ENCODE assay signal across 11 cellular contexts in genomic region chr11:85759915-85760314, GRCh38. TPM values are rescaled to one million over a fixed set of nuclear protein-coding genes. Genes with fewer than 3 reads are reported as not detected.
DNase-seq lines count a peak whose midpoint lies in the region; ATAC-seq and TF ChIP-seq lines count a peak whose summit lies in the region.
"Had no signal": no experiment of that assay in that cellular context is flagged by ENCODE, and none has a peak within 500 bp of the region (broad histone marks: within the 10 kb centered on the region; RNA-seq: fewer than 3 reads in every experiment).

No MANE protein-coding gene starts in this region.

- H3K79me2 ChIP-seq in GM23338 (replicated peaks; ENCODE audit: insufficient read depth) (no peaks in the 10 kb centered on the region), fibroblast of lung (ENCODE audit: control insufficient read depth, insufficient read depth, low read length) (no peaks in the 10 kb centered on the region)

- peaks cover 9% of the 10 kb centered on the region; the same call in 2 of the 3 replicates for H3K4me1 Mint-ChIP-seq in GM23338

- H3K9me3 Mint-ChIP-seq in GM23338: no peaks in the 10 kb centered on the region

- intact Hi-C loops in upper lobe of right lung (cut with DNase I): no loop called here

- H3K4me3 ChIP-seq in GM23338: no peak overlapping the region
- no peak overlapping the region for H3K4me3 ChIP-seq in fibroblast of lung (replicated peaks in 1 of 4; ENCODE audit: control extremely low read depth in 1 of 4, insufficient read depth in 1 of 4, low read depth in 3 of 4, low read length in 4 of 4)
- H3K4me3 ChIP-seq in skeletal muscle satellite cell (ENCODE audit: low read length): no peak overlapping the region
- no peak overlapping the region for H3K4me3 ChIP-seq in upper lobe of right lung
- H3K4me3 ChIP-seq: coronary artery, pancreas had no signal

- H3K27me3 ChIP-seq in GM23338 (ENCODE audit: insufficient read depth) (no peaks in the 10 kb centered on the region), fibroblast of lung (ENCODE audit: control insufficient read depth, insufficient read depth, low read length) (no peaks in the 10 kb centered on the region), skeletal muscle satellite cell (ENCODE audit: control insufficient read depth, insufficient read depth, low read length) (no peaks in the 10 kb centered on the region), upper lobe of right lung (no peaks in the 10 kb centered on the region)
- H3K27me3 ChIP-seq: pancreas had no signal

- no peak overlapping the region for H3K27ac Mint-ChIP-seq in GM23338

- H3K4me1 ChIP-seq in GM23338 (ENCODE audit: insufficient read depth) (peaks cover 15% of the 10 kb centered on the region), fibroblast of lung (ENCODE audit: control insufficient read depth, extremely low read depth, insufficient read depth, low read length) (peaks cover 2% of the 10 kb centered on the region), skeletal muscle satellite cell (ENCODE audit: control insufficient read depth, insufficient read depth, low read length) (peaks cover 11% of the 10 kb centered on the region), upper lobe of right lung (peaks cover 4% of the 10 kb centered on the region)
- H3K4me1 ChIP-seq: pancreas had no signal

- H3K9ac ChIP-seq in fibroblast of lung (ENCODE audit: insufficient read depth, low read length) (no peak overlapping the region), skeletal muscle satellite cell (ENCODE audit: low read depth, low read length) (no peak overlapping the region)

- no peak overlapping the region for H3K4me3 Mint-ChIP-seq in GM23338

- in situ Hi-C loops in G401 (cut with HindIII; ENCODE audit: low sequenced_read_pairs): no loop called here

- DNase-seq in GM23338 (ENCODE audit: low spot score) (peak; percentile 22), RPMI7951 (ENCODE audit: low read depth) (peak; percentile 67), fibroblast of lung (ENCODE audit: low read depth in 2 of 2) (peak; percentile 84 to 89), upper lobe of right lung (no peak), Ammon's horn (ENCODE audit: low spot score) (no peak), G401 (ENCODE audit: low spot score) (no peak)
- DNase-seq: NCI-H524 treated with DMSO at 0.1 percent for 48 hours, pancreas, T-helper 2 cell had no signal

- no peak overlapping the region for H3K27ac ChIP-seq in GM23338 (ENCODE audit: low read depth)
- H3K27ac ChIP-seq in fibroblast of lung (ENCODE audit: insufficient read depth, low read length): no peak overlapping the region
- H3K27ac ChIP-seq in upper lobe of right lung: no peak overlapping the region
- H3K27ac ChIP-seq: coronary artery, pancreas had no signal

- H3K36me3 ChIP-seq in GM23338 (ENCODE audit: insufficient read depth) (no peaks in the 10 kb centered on the region), fibroblast of lung (ENCODE audit: control insufficient read depth, insufficient read depth, low read length) (no peaks in the 10 kb centered on the region), skeletal muscle satellite cell (ENCODE audit: insufficient read depth, low read length) (no peaks in the 10 kb centered on the region), upper lobe of right lung (no peaks in the 10 kb centered on the region)
- H3K36me3 ChIP-seq: pancreas had no signal

- H3K36me3 Mint-ChIP-seq in GM23338 (ENCODE audit: low read depth): no peaks in the 10 kb centered on the region

- ATAC-seq in GM23338: peak; percentile 61
- no peak for ATAC-seq in upper lobe of right lung
- ATAC-seq: pancreas had no signal

- H3K9me2 ChIP-seq in GM23338 (ENCODE audit: insufficient read depth): peaks cover 3% of the 10 kb centered on the region; the same call in 1 of the 2 replicates

- H2AFZ ChIP-seq in GM23338 (0 out of 2 replicates have a peak overlapping the region, but pooled peaks have one; percentile 23), fibroblast of lung (ENCODE audit: low read length) (no peak overlapping the region)

- H3K27me3 Mint-ChIP-seq in GM23338 (ENCODE audit: insufficient read depth, low read depth, poor library complexity): no peaks in the 10 kb centered on the region

- H3F3A ChIP-seq in GM23338 (replicated peaks; ENCODE audit: low read depth): no peaks in the 10 kb centered on the region

- H4K20me1 ChIP-seq in GM23338 (replicated peaks; ENCODE audit: insufficient read depth) (no peaks in the 10 kb centered on the region), fibroblast of lung (ENCODE audit: control insufficient read depth, extremely low read depth, insufficient read depth, low read length) (no peaks in the 10 kb centered on the region)

- H3K9me3 ChIP-seq in fibroblast of lung (ENCODE audit: control insufficient read depth, insufficient read depth, low read depth, low read length): no peaks in the 10 kb centered on the region
- no peaks in the 10 kb centered on the region for H3K9me3 ChIP-seq in skeletal muscle satellite cell (replicated peaks; ENCODE audit: low read length)
- H3K9me3 ChIP-seq in upper lobe of right lung: no peaks in the 10 kb centered on the region
- H3K9me3 ChIP-seq: pancreas had no signal

- peak overlapping the region; percentile 11; the same call in 1 of the 2 replicates for H3K4me2 ChIP-seq in GM23338
- no peak overlapping the region for H3K4me2 ChIP-seq in fibroblast of lung (ENCODE audit: extremely low read depth, insufficient read depth, low read length)
- peak overlapping the region; percentile 21 for H3K4me2 ChIP-seq in skeletal muscle satellite cell (ENCODE audit: low read length)

- TF ChIP-seq CTCF in GM23338 (conservative IDR thresholded peaks at IDR 0.05; ENCODE audit: low read depth in 2 of 2) (no peak), fibroblast of lung (conservative IDR thresholded peaks at IDR 0.05 in 1 of 2, IDR thresholded peaks at IDR 0.05 in 1 of 2; ENCODE audit: low read depth in 1 of 2, low read length in 2 of 2) (no peak), upper lobe of right lung (IDR thresholded peaks at IDR 0.05) (no peak)

TF ChIP-seq in GM23338, 12 proteins besides CTCF, POLR2A, EP300 and RAD21:
- no peak for TF ChIP-seq ZNF114 (CRISPR knock-in tag; IDR thresholded peaks at IDR 0.05)
- TF ChIP-seq CREB1 (CRISPR knock-in tag; IDR thresholded peaks at IDR 0.05; ENCODE audit: low read depth): no peak

RNA-seq across cellular contexts. Expression of gene SYTL2, which starts 51.0 kb away (rescaled TPM):
- 5.6 and 7.2 TPM in 2 replicates for total RNA-seq in GM23338 (2014; rRNA removed; shearing (Covaris generic))
- polyA plus RNA-seq in GM23338 (2016; fragmentation: Nextera tagmentation; extraction: Ambion mirVana) (3.0 and 3.4 TPM in 2 replicates), fibroblast of lung (148 and 387 TPM in 2 replicates)
- total RNA-seq in RPMI7951 (2014; rRNA removed; shearing (Covaris generic)): 57.0 and 66.0 TPM in 2 replicates
- total RNA-seq in fibroblast of lung (39.8 and 165 TPM in 2 replicates), upper lobe of right lung (36.5 TPM)
- 80.4 and 184 TPM in 2 replicates for polyA plus RNA-seq in fibroblast of lung (2012)
- 5.8 and 19.0 TPM in 2 replicates for polyA minus RNA-seq in fibroblast of lung (ENCODE audit: low replicate concordance)
- total RNA-seq in skeletal muscle satellite cell (2012; rRNA removed): 11.9 and 41.3 TPM in 2 replicates
- 16.0 and 16.8 TPM in 2 replicates for total RNA-seq in G401 (2014; rRNA removed; shearing (Covaris generic))

Comparison
In these comparisons a context has a peak if more than half of its experiments do, and no peak if none do; other contexts are left out.
1. DNase-seq: peak in GM23338 (single experiment), RPMI7951 (single experiment) and fibroblast of lung (2 of 2); none in upper lobe of right lung (single experiment), Ammon's horn (single experiment) and G401 (single experiment).